17 cellular contexts compared by ENCODE assay signal in the genomic region with DNA sequence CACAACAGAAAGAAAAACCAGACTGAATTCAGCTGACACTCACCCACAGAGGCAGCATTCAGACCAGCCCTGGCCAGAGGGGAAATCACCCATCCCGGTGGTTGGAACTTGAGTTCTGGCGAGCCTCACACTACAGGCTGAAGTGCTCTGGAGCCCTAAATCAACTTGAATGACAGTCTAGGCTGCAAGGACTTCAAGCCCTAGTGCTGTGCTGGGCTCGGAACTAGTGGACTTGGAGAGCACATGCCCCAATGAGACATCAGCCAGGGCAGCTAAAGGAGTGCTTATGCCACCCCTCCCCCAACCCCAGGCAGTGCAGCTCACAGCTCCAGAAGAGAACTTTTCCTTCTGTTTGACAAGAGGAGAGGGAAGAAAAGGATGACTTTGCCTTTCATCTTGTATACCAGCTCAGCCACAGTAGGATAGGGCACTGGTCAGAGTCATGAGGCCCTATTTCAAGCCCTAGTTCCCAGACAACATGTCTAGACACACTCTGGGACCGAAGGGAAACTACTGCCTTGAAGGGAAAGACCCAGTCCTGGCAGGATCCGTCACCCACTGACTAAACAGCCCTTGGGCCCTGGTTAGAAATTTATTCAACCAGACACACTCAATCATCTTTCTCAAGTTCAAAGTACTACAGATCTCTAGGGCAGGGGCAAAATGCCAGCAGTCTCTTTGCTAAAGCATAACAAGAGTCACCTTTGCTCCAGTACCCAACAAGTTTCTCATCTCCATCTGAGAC. TPM values are rescaled to one million over a fixed set of nuclear protein-coding genes. Genes with fewer than 3 reads are reported as not detected.
DNase-seq lines count a peak whose midpoint lies in the region; ATAC-seq and TF ChIP-seq lines count a peak whose summit lies in the region.
"Had no signal": no experiment of that assay in that cellular context is flagged by ENCODE, and none has a peak within 500 bp of the region (broad histone marks: within the 10 kb centered on the region; RNA-seq: fewer than 3 reads in every experiment).

No MANE protein-coding gene starts in this region.

- 45 to 52% methylated on average over 5 of the region's 5 CpGs for WGBS in esophagus, 2 donors

- H3K27me3 ChIP-seq in esophagus (ENCODE audit: control insufficient read depth in 1 of 2, insufficient read depth in 2 of 2, low read length in 2 of 2), result no peaks in the 10 kb centered on the region
- H3K27me3 ChIP-seq in uterus, result no peaks in the 10 kb centered on the region
- H3K27me3 ChIP-seq: BLaER1 treated with 17β-estradiol and CSF1 and Interleukin-3, amounts not matched to agents 10 nM and 100 nM; SJSA1 had no signal

- H3K9ac ChIP-seq in SK-N-MC (ENCODE audit: insufficient read length), result no peak overlapping the region
- H3K9ac ChIP-seq: BLaER1 treated with 17β-estradiol and CSF1 and Interleukin-3, amounts not matched to agents 10 nM and 100 nM had no signal

- no peak for ATAC-seq in HG03354 (IDR thresholded peaks at IDR 0.05; ENCODE audit: poor library complexity, severe bottlenecking, unreplicated experiment)

- H3K9me3 ChIP-seq in SK-N-MC (ENCODE audit: low read depth, low read length) (no peaks in the 10 kb centered on the region), esophagus (ENCODE audit: control insufficient read depth in 2 of 2, insufficient read depth in 1 of 2, low read depth in 1 of 2, low read length in 1 of 2) (peaks cover 0 to 5% of the 10 kb centered on the region in 2 donors), uterus (no peaks in the 10 kb centered on the region)
- H3K9me3 ChIP-seq: SJSA1 had no signal

- H3K4me1 ChIP-seq in esophagus (ENCODE audit: control insufficient read depth in 2 of 2, insufficient read depth in 2 of 2, low read length in 1 of 2) (peaks cover 0 to 11% of the 10 kb centered on the region in 2 donors), uterus (peaks cover 5 to 8% of the 10 kb centered on the region in 2 donors)

- H3K4me3 ChIP-seq in SK-N-MC (no peak overlapping the region), esophagus (ENCODE audit: low read depth in 1 of 2, low read length in 2 of 2) (no peak overlapping the region), uterus (no peak overlapping the region), foreskin fibroblast (ENCODE audit: low read depth in 1 of 2, low read length in 2 of 2) (no peak overlapping the region)
- H3K4me3 ChIP-seq: BLaER1 treated with 17β-estradiol and CSF1 and Interleukin-3, amounts not matched to agents 10 nM and 100 nM; SJSA1 had no signal

- H3K36me3 ChIP-seq in SK-N-MC (ENCODE audit: insufficient read depth, low read length), result no peaks in the 10 kb centered on the region
- H3K36me3 ChIP-seq in esophagus (ENCODE audit: control insufficient read depth in 2 of 2, insufficient read depth in 2 of 2, low read length in 1 of 2), result no peaks in the 10 kb centered on the region
- no peaks in the 10 kb centered on the region for H3K36me3 ChIP-seq in uterus
- H3K36me3 ChIP-seq: BLaER1 treated with 17β-estradiol and CSF1 and Interleukin-3, amounts not matched to agents 10 nM and 100 nM; SJSA1 had no signal

- DNase-seq in SK-N-MC (ENCODE audit: low read depth, low spot score) (no peak), mucosa of gallbladder (ENCODE audit: low spot score) (peak; percentile 53), uterus (no peak), NCI-H2107 treated with DMSO at 0.1 percent for 48 hours (lab: John Stamatoyannopoulos, UW; ENCODE audit: unreplicated experiment) (no peak), foreskin fibroblast (no peak)
- DNase-seq: activated CD4-positive, alpha-beta T cell treated with anti-CD3 and anti-CD28 coated beads, Interleukin-2, amount 10 ng/mL, durations not matched to agents 7 days and 5 days; activated naive CD8-positive, alpha-beta T cell treated with anti-CD3 and anti-CD28 coated beads for 36 hours; activated T-cell treated with anti-CD3 and anti-CD28 coated beads, Interleukin-2, amount 50 U/mL, for 1 hour; cerebellar nuclear complex; HFFc6; hippocampal formation; naive B cell; NCI-H1048 had no signal

- intact Hi-C loops in uterus (cut with DNase I; ENCODE audit: low total_unique reads), result loop anchor here (5.0 kb wide), 1 partner anchor 45 kb away; a partner anchor contains a TSS

- TF ChIP-seq POLR2A in uterus (IDR thresholded peaks at IDR 0.05), result no peak

- H3K27ac ChIP-seq in SK-N-MC, result peak overlapping the region; percentile 97; the same call in 1 of the 2 replicates
- peak overlapping the region; percentile 62 to 66 for H3K27ac ChIP-seq in esophagus (ENCODE audit: low read depth in 2 of 2, low read length in 1 of 2)
- peak overlapping the region; percentile 86 to 87 for H3K27ac ChIP-seq in uterus
- H3K27ac ChIP-seq: SJSA1 had no signal

- no peak for TF ChIP-seq CTCF in uterus (IDR thresholded peaks at IDR 0.05)
- TF ChIP-seq CTCF in foreskin fibroblast (IDR thresholded peaks at IDR 0.05; ENCODE audit: low read depth, low read length), result no peak

RNA-seq across cellular contexts. Expression of a gene that starts 43.2 kb away (rescaled TPM):
- 10 to 100 TPM; 29.9 to 30.3 TPM for polyA plus RNA-seq in esophagus
- 244 TPM for total RNA-seq in mucosa of gallbladder
- 100 to 1,000 TPM; 114 to 340 (median 203) TPM for total RNA-seq in uterus
